2 cellular contexts compared by ENCODE assay signal in genomic region chr15:45001180-45001579, GRCh38.
TF ChIP-seq lines count a peak whose summit lies in the region.
"Not testable (repeated sequence)": the region's sequence is repeated elsewhere in the genome, so short reads cannot be mapped to it uniquely, and the experiment has no call there.

No MANE protein-coding gene starts in this region.

TF ChIP-seq in HepG2, 621 proteins besides CTCF, POLR2A, EP300 and RAD21:
- TF ChIP-seq PAXIP1 (CRISPR knock-in tag; conservative IDR thresholded peaks at IDR 0.05) (peak; percentile 39; the same call in 1 of the 2 replicates), ZNF652 (CRISPR knock-in tag; IDR thresholded peaks at IDR 0.05; ENCODE audit: borderline replicate concordance, low read depth) (peak; percentile 84; the same call in 1 of the 2 replicates), HNF4A (CRISPR knock-in tag; IDR thresholded peaks at IDR 0.05) (peak; percentile 67), HNF4G (IDR thresholded peaks at IDR 0.05; ENCODE audit: borderline replicate concordance, low read depth, low read length) (peak; percentile 39; the same call in 1 of the 2 replicates)
- TF ChIP-seq HNF4G (CRISPR knock-in tag; IDR thresholded peaks at IDR 0.05; ENCODE audit: borderline replicate concordance, low read depth): not testable (repeated sequence)

TF ChIP-seq in liver, 16 proteins besides CTCF, POLR2A, EP300 and RAD21:
- TF ChIP-seq HNF4G (IDR thresholded peaks at IDR 0.05): peak; percentile 79
- peak; percentile 89 to 91 for TF ChIP-seq HNF4A (conservative IDR thresholded peaks at IDR 0.05)
- peak; percentile 15 for TF ChIP-seq REST (IDR thresholded peaks at IDR 0.05)
- peak; percentile 29 to 30 for TF ChIP-seq RXRA (IDR thresholded peaks at IDR 0.05)
- TF ChIP-seq SP1 (IDR thresholded peaks at IDR 0.05): peak; percentile 71
TF ChIP-seq in liver: peak in this region for 5; not testable (repeated sequence) for 11.
